24 cellular contexts compared by ENCODE assay signal in the genomic region with DNA sequence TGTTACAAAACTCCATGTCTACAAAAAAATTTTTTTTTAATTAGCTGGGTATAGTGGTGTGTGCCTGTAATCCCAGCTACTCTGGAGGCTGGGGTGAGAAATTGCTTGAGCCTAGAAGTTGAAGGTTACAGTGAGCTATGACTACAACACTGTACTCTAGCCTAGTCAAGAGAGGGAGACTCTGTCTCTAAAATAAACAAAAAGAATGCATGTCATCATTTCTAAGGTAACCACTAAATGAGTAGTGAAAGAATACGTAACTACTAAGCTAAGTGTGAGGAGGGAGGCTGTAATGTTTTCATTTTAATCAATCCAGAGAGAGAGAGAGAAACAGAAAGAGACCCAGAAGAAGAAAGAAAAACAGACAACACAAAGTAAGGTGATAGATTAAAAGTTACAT. TPM values are rescaled to one million over a fixed set of nuclear protein-coding genes. Genes with fewer than 3 reads are reported as not detected.
A peak's percentile ranks its signal among the peaks of the same experiment; 100 is the strongest.
DNase-seq lines count a peak whose midpoint lies in the region; FAIRE-seq and TF ChIP-seq lines count a peak whose summit lies in the region.
"Had no signal": no experiment of that assay in that cellular context is flagged by ENCODE, and none has a peak within 500 bp of the region (broad histone marks: within the 10 kb centered on the region; RNA-seq: fewer than 3 reads in every experiment).

No MANE protein-coding gene starts in this region.

- H3K23ac ChIP-seq in neuronal stem cell (ENCODE audit: low read depth, low read length, poor library complexity) = no peak overlapping the region

- H3K36me3 ChIP-seq in stomach (no peaks in the 10 kb centered on the region), neuronal stem cell (replicated peaks in 1 of 2; ENCODE audit: control insufficient read depth in 2 of 2, insufficient read depth in 2 of 2, low read length in 2 of 2) (no peaks in the 10 kb centered on the region)
- H3K36me3 ChIP-seq: BLaER1 treated with 17β-estradiol and CSF1 and Interleukin-3, amounts not matched to agents 10 nM and 100 nM; MG63 had no signal

- H4K8ac ChIP-seq in neuronal stem cell (ENCODE audit: low read depth, low read length) = no peak overlapping the region

- H3K4ac ChIP-seq in neuronal stem cell (ENCODE audit: low read length) = no peak overlapping the region

- peaks cover 0 to 27% (median 6%) of the 10 kb centered on the region in 4 donors for H3K4me1 ChIP-seq in stomach
- H3K4me1 ChIP-seq in neuronal stem cell (ENCODE audit: control insufficient read depth in 2 of 2, insufficient read depth in 1 of 2, low read depth in 1 of 2, low read length in 2 of 2) = no peaks in the 10 kb centered on the region
- H3K4me1 ChIP-seq: BLaER1 treated with 17β-estradiol and CSF1 and Interleukin-3, amounts not matched to agents 10 nM and 100 nM had no signal

- FAIRE-seq in islet of Langerhans (lab: Jason Lieb, UNC) = peak; percentile 74
- FAIRE-seq: A549, GM12892, K562 had no signal

- TF ChIP-seq POLR2A in stomach (IDR thresholded peaks at IDR 0.05) = no peak

- no peak overlapping the region for H2BK15ac ChIP-seq in neuronal stem cell (ENCODE audit: low read length)

- no peak overlapping the region for H3K4me2 ChIP-seq in neuronal stem cell (ENCODE audit: insufficient read depth, low read length, poor library complexity, severe bottlenecking)
- H3K4me2 ChIP-seq: A549; BLaER1 treated with 17β-estradiol and CSF1 and Interleukin-3, amounts not matched to agents 10 nM and 100 nM had no signal

- WGBS in stomach, 5 donors = 67 to 86% (median 76%) methylated on average over 1 of the region's 1 CpG
- WGBS in neuronal stem cell (ENCODE audit: extremely low coverage in 2 of 2, insufficient read length in 2 of 2, insufficient replicate concordance in 1 of 2), 2 donors = no CpG with 5 or more reads among the region's 1 CpG

- no peak overlapping the region for H2AFZ ChIP-seq in neuronal stem cell (ENCODE audit: low read length)

- H3K4me3 ChIP-seq in stomach (no peak overlapping the region), neuronal stem cell (ENCODE audit: low read length in 2 of 2) (no peak overlapping the region)
- H3K4me3 ChIP-seq: A549; BLaER1 treated with 17β-estradiol and CSF1 and Interleukin-3, amounts not matched to agents 10 nM and 100 nM; K562; MG63 had no signal

- TF ChIP-seq EP300 in stomach (IDR thresholded peaks at IDR 0.05) = no peak

- peak overlapping the region; percentile 93 for H3K27ac ChIP-seq in VCaP
- no peak overlapping the region for H3K27ac ChIP-seq in stomach
- H3K27ac ChIP-seq in neuronal stem cell (replicated peaks; ENCODE audit: low read length) = no peak overlapping the region
- H3K27ac ChIP-seq: A549; BLaER1 treated with 17β-estradiol and CSF1 and Interleukin-3, amounts not matched to agents 10 nM and 100 nM; RWPE1 had no signal

- no peak overlapping the region for H3K9ac ChIP-seq in neuronal stem cell (ENCODE audit: low read depth, low read length, poor library complexity)
- H3K9ac ChIP-seq: BLaER1 treated with 17β-estradiol and CSF1 and Interleukin-3, amounts not matched to agents 10 nM and 100 nM had no signal

- H2BK12ac ChIP-seq in neuronal stem cell (ENCODE audit: low read length) = no peak overlapping the region

- no peak overlapping the region for H3K14ac ChIP-seq in neuronal stem cell (ENCODE audit: low read length)

- H3K79me1 ChIP-seq in neuronal stem cell (ENCODE audit: low read depth, low read length) = no peaks in the 10 kb centered on the region

- H2BK5ac ChIP-seq in neuronal stem cell (ENCODE audit: low read length) = no peak overlapping the region

- H2AK5ac ChIP-seq in neuronal stem cell (ENCODE audit: low read depth, low read length) = no peak overlapping the region

- no peak overlapping the region for H2BK120ac ChIP-seq in neuronal stem cell (ENCODE audit: low read depth, low read length)

- H3K18ac ChIP-seq in neuronal stem cell (ENCODE audit: low read length) = no peak overlapping the region

- no peaks in the 10 kb centered on the region for H3K9me3 ChIP-seq in stomach
- no peaks in the 10 kb centered on the region for H3K9me3 ChIP-seq in neuronal stem cell (replicated peaks in 1 of 2; ENCODE audit: control insufficient read depth in 2 of 2, insufficient read depth in 1 of 2, low read depth in 1 of 2, low read length in 2 of 2)
- H3K9me3 ChIP-seq: A549; BLaER1 treated with 17β-estradiol and CSF1 and Interleukin-3, amounts not matched to agents 10 nM and 100 nM; MG63 had no signal

- intact Hi-C loops in stomach (cut with DNase I; ENCODE audit: low total_unique reads) = no loop called here

- in situ Hi-C loops in Caki2 (cut with HindIII; ENCODE audit: low pct_unique_long_range_greater_than_20kb, low sequenced_read_pairs) = no loop called here

- H4K91ac ChIP-seq in neuronal stem cell (ENCODE audit: low read depth, low read length, poor library complexity) = no peak overlapping the region

- H3K27me3 ChIP-seq in stomach = no peaks in the 10 kb centered on the region
- H3K27me3 ChIP-seq in neuronal stem cell (ENCODE audit: control insufficient read depth in 3 of 3, insufficient read depth in 3 of 3, low read depth in 1 of 3, low read length in 3 of 3) = peaks cover 0 to 2% (median 0%) of the 10 kb centered on the region in 3 experiments
- H3K27me3 ChIP-seq: BLaER1 treated with 17β-estradiol and CSF1 and Interleukin-3, amounts not matched to agents 10 nM and 100 nM; MG63 had no signal

- TF ChIP-seq CTCF in VCaP (conservative IDR thresholded peaks at IDR 0.05) = no peak
- TF ChIP-seq CTCF in stomach (IDR thresholded peaks at IDR 0.05) = no peak

- peak; percentile 59 for DNase-seq in Caki2 (ENCODE audit: low read depth)
- DNase-seq in H4 (ENCODE audit: low spot score) = peak; percentile 17
- DNase-seq in stomach = no peak
- no peak for DNase-seq in neuronal stem cell (ENCODE audit: low spot score)
- DNase-seq in activated CD4-positive, alpha-beta T cell treated with anti-CD3 and anti-CD28 coated beads for 1 hour = no peak
- DNase-seq: AML-193; CD4-positive, alpha-beta T cell; DMS79 treated with DMSO at 0.1 percent for 48 hours; GF-D8; H7; MG63; NCI-H1105 treated with DMSO at 0.1 percent for 48 hours; NCI-H2029; NCI-H446; NCI-H524 treated with DMSO at 0.1 percent for 48 hours; NCI-H774; SHP77 had no signal

RNA-seq across cellular contexts. Expression of gene SYCP2, which starts 9.9 kb away (rescaled TPM):
- total RNA-seq in Caki2 (2014; rRNA removed; shearing (Covaris generic); ENCODE audit: low replicate concordance) = 16.7 and 23.6 TPM in 2 replicates
- total RNA-seq in H4 (2014; rRNA removed; shearing (Covaris generic)) = 0.23 and 2.1 TPM in 2 replicates
- total RNA-seq in stomach = 10 to 100 TPM in 2 of 5 donors, 1 to 10 TPM in 3; 1.4 to 14.6 (median 9.8) TPM
- 1 to 10 TPM; 1.9 to 4.9 (median 2.3) TPM for polyA plus RNA-seq in stomach
- 0.18 TPM for polyA plus RNA-seq in neuronal stem cell (2013, experiment 1 of 2)
- 0.15 TPM for polyA plus RNA-seq in neuronal stem cell (2013, experiment 2 of 2)
- total RNA-seq: H7 had no signal

RNA-seq across cellular contexts. Expression of gene PPP1R3D, which starts 16.6 kb away (rescaled TPM):
- 12.1 and 12.7 TPM in 2 replicates for total RNA-seq in Caki2 (2014; rRNA removed; shearing (Covaris generic); ENCODE audit: low replicate concordance)
- 1.2 and 2.8 TPM in 2 replicates for total RNA-seq in H4 (2014; rRNA removed; shearing (Covaris generic))
- 1 to 10 TPM in 4 of 5 donors, under 1 TPM in 1; 0.58 to 7.1 (median 5.7) TPM for total RNA-seq in stomach
- 1 to 10 TPM; 2.6 to 3.8 (median 3.7) TPM for polyA plus RNA-seq in stomach
- polyA plus RNA-seq in neuronal stem cell (2013, experiment 1 of 2) = 0.56 TPM
- 0.65 TPM for polyA plus RNA-seq in neuronal stem cell (2013, experiment 2 of 2)

RNA-seq across cellular contexts. Expression of gene FAM217B, which starts 16.7 kb away (rescaled TPM):
- total RNA-seq in Caki2 (2014; rRNA removed; shearing (Covaris generic); ENCODE audit: low replicate concordance) = 10.4 and 11.8 TPM in 2 replicates
- 2.8 and 3.6 TPM in 2 replicates for total RNA-seq in H4 (2014; rRNA removed; shearing (Covaris generic))
- 10 to 100 TPM in 2 of 5 donors, 1 to 10 TPM in 3; 2.3 to 17.9 (median 8.6) TPM for total RNA-seq in stomach
- 1 to 10 TPM; 1.6 to 2.3 (median 2.2) TPM for polyA plus RNA-seq in stomach
- polyA plus RNA-seq in neuronal stem cell (2013, experiment 1 of 2) = 13.5 TPM
- 13.6 TPM for polyA plus RNA-seq in neuronal stem cell (2013, experiment 2 of 2)

RNA-seq across cellular contexts. Expression of gene CDH26, which starts 34.7 kb away (rescaled TPM):
- total RNA-seq in Caki2 (2014; rRNA removed; shearing (Covaris generic); ENCODE audit: low replicate concordance) = 0.44 and 0.55 TPM in 2 replicates
- 0.21 TPM in 1 of 2 replicates, not detected in the other for total RNA-seq in H4 (2014; rRNA removed; shearing (Covaris generic))
- total RNA-seq in stomach = 100 to 1,000 TPM in 1 of 5 donors, 1 to 10 TPM in 3, under 1 TPM in 1; 0.45 to 116 (median 5.8) TPM
- polyA plus RNA-seq in stomach = 1 to 10 TPM in 1 of 3 donors, under 1 TPM in 1, not detected in 1; 0.25 to 6.0 TPM
- polyA plus RNA-seq in neuronal stem cell (2013, experiment 1 of 2) = 0.22 TPM
- polyA plus RNA-seq in neuronal stem cell (2013, experiment 2 of 2) = 0.24 TPM

Comparison
In these comparisons a context has a peak if more than half of its experiments do, and no peak if none do; other contexts are left out.
1. DNase-seq: peak in Caki2 (single experiment) and H4 (single experiment); none in stomach (single experiment), neuronal stem cell (single experiment) and activated CD4-positive, alpha-beta T cell treated with anti-CD3 and anti-CD28 coated beads for 1 hour (single experiment).